ENCODE assay signal across 8 cellular contexts in genomic region chr10:119892188-119893065, GRCh38. TPM values are rescaled to one million over a fixed set of nuclear protein-coding genes. Genes with fewer than 3 reads are reported as not detected.
DNase-seq lines count a peak whose midpoint lies in the region; ATAC-seq and TF ChIP-seq lines count a peak whose summit lies in the region.

TSS of gene SEC23IP (plus strand) at chr10:119892730. CDS start at chr10:119892783, 53 bp downstream.

- peaks cover 2% of the 10 kb centered on the region for H3K9me3 Mint-ChIP-seq in activated naive CD8-positive, alpha-beta T cell treated with anti-CD3 and anti-CD28 coated beads, Interleukin-2, amount 10 ng/mL, durations not matched to agents 7 days and 5 days
- H3K9me3 Mint-ChIP-seq in glutamatergic neuron (ENCODE audit: unreplicated experiment) (peaks cover 5% of the 10 kb centered on the region), osteocyte (ENCODE audit: unreplicated experiment) (no peaks in the 10 kb centered on the region)

- peaks cover 6% of the 10 kb centered on the region; the same call in 1 of the 2 replicates for H3F3A ChIP-seq in SU-DHL-6 (ENCODE audit: insufficient read depth)

- TF ChIP-seq POLR2A in GM10847 (IDR thresholded peaks at IDR 0.05; ENCODE audit: extremely low read depth, insufficient read length) = peak; percentile 85

- peak within 1 kb of the TSS; percentile 99 for H3K4me2 ChIP-seq in SU-DHL-6 (ENCODE audit: low read depth, low read length, poor library complexity, severe bottlenecking)

- POLR2A ChIA-PET in activated naive CD8-positive, alpha-beta T cell treated with anti-CD3 and anti-CD28 coated beads, Interleukin-2, amount 10 ng/mL, durations not matched to agents 7 days and 5 days (lab: Charles Lee) = interaction anchor here (1.2 to 5.3 kb wide), 4 partner anchors 12 to 166 kb away, joined by 4 to 61 read pairs (median 8); partner anchors contain the start of genes INPP5F and MCMBP

- DNase-seq in NCI-H128 (lab: John Stamatoyannopoulos, UW; ENCODE audit: unreplicated experiment) (peak; percentile 75), glutamatergic neuron (peak; percentile 95), osteocyte (ENCODE audit: extremely low spot score, unreplicated experiment) (peak; percentile 98)
- DNase-seq in activated naive CD8-positive, alpha-beta T cell treated with anti-CD3 and anti-CD28 coated beads, Interleukin-2, amount 10 ng/mL, durations not matched to agents 7 days and 5 days = peak; percentile 89

- peaks cover 4% of the 10 kb centered on the region for H3K27me3 Mint-ChIP-seq in activated naive CD8-positive, alpha-beta T cell treated with anti-CD3 and anti-CD28 coated beads, Interleukin-2, amount 10 ng/mL, durations not matched to agents 7 days and 5 days
- H3K27me3 Mint-ChIP-seq in glutamatergic neuron (ENCODE audit: unreplicated experiment) (peaks cover 6% of the 10 kb centered on the region), osteocyte (ENCODE audit: unreplicated experiment) (no peaks in the 10 kb centered on the region)

- no peaks in the 10 kb centered on the region for H3K9me2 ChIP-seq in SU-DHL-6 (replicated peaks; ENCODE audit: insufficient read depth, low read length)

- no peak for TF ChIP-seq CTCF in SU-DHL-6 (IDR thresholded peaks at IDR 0.05; ENCODE audit: insufficient read depth, low read length, poor library complexity, severe bottlenecking)
- TF ChIP-seq CTCF in glutamatergic neuron (IDR thresholded peaks at IDR 0.05; ENCODE audit: partially characterized antibody, unreplicated experiment) = no peak
- TF ChIP-seq CTCF in osteocyte (IDR thresholded peaks at IDR 0.05) = no peak

- peak within 1 kb of the TSS; percentile 95 for H3K9ac ChIP-seq in SU-DHL-6 (ENCODE audit: low read length)

- peaks cover 6% of the 10 kb centered on the region; the same call in 1 of the 2 replicates for H3K9me3 ChIP-seq in SU-DHL-6 (ENCODE audit: insufficient read depth, low read length)
- H3K9me3 ChIP-seq in thymus (ENCODE audit: control insufficient read depth) = no peaks in the 10 kb centered on the region

- peak within 1 kb of the TSS; percentile 94 for H3K27ac Mint-ChIP-seq in activated naive CD8-positive, alpha-beta T cell treated with anti-CD3 and anti-CD28 coated beads, Interleukin-2, amount 10 ng/mL, durations not matched to agents 7 days and 5 days
- H3K27ac Mint-ChIP-seq in glutamatergic neuron (ENCODE audit: unreplicated experiment) (peak within 1 kb of the TSS; percentile 98), osteocyte (ENCODE audit: unreplicated experiment) (peak within 1 kb of the TSS; percentile 98)

- peaks cover 4% of the 10 kb centered on the region; the same call in 1 of the 2 replicates for H4K20me1 ChIP-seq in SU-DHL-6 (ENCODE audit: low read depth, low read length)

- peaks cover 55% of the 10 kb centered on the region for H3K79me2 ChIP-seq in SU-DHL-6 (ENCODE audit: insufficient read depth, low read length)

- H3K36me3 ChIP-seq in SU-DHL-6 (ENCODE audit: low read length) = no peaks in the 10 kb centered on the region
- no peaks in the 10 kb centered on the region for H3K36me3 ChIP-seq in thymus (ENCODE audit: control insufficient read depth, insufficient read depth)

- ATAC-seq in HG02678 (IDR thresholded peaks at IDR 0.05; ENCODE audit: unreplicated experiment) = peak; percentile 99
- ATAC-seq in activated naive CD8-positive, alpha-beta T cell treated with anti-CD3 and anti-CD28 coated beads, Interleukin-2, amount 10 ng/mL, durations not matched to agents 7 days and 5 days (ENCODE audit: low read depth) = peak; percentile 99

- peaks cover 12% of the 10 kb centered on the region for H3K4me1 ChIP-seq in thymus (ENCODE audit: control insufficient read depth, insufficient read depth, low read length)

- H3K4me1 Mint-ChIP-seq in activated naive CD8-positive, alpha-beta T cell treated with anti-CD3 and anti-CD28 coated beads, Interleukin-2, amount 10 ng/mL, durations not matched to agents 7 days and 5 days = peaks cover 32% of the 10 kb centered on the region
- H3K4me1 Mint-ChIP-seq in glutamatergic neuron (ENCODE audit: low read depth, unreplicated experiment) (peaks cover 9% of the 10 kb centered on the region), osteocyte (ENCODE audit: unreplicated experiment) (peaks cover 42% of the 10 kb centered on the region)

- peak within 1 kb of the TSS; percentile 94 for H2AFZ ChIP-seq in SU-DHL-6 (ENCODE audit: low read depth, low read length, severe bottlenecking)

- H3K27ac ChIP-seq in SU-DHL-6 (ENCODE audit: low read depth, low read length) (peak within 1 kb of the TSS; percentile 55), thymus (ENCODE audit: low read depth) (peak within 1 kb of the TSS; percentile 88)

- H3K4me3 ChIP-seq in SU-DHL-6 (ENCODE audit: insufficient read depth, low read length, poor library complexity, severe bottlenecking) (peak within 1 kb of the TSS; percentile 97), thymus (ENCODE audit: low read length) (peak within 1 kb of the TSS; percentile 77)

- H3K36me3 Mint-ChIP-seq in activated naive CD8-positive, alpha-beta T cell treated with anti-CD3 and anti-CD28 coated beads, Interleukin-2, amount 10 ng/mL, durations not matched to agents 7 days and 5 days = peaks cover 3% of the 10 kb centered on the region
- H3K36me3 Mint-ChIP-seq in glutamatergic neuron (ENCODE audit: unreplicated experiment) (peaks cover 6% of the 10 kb centered on the region), osteocyte (ENCODE audit: unreplicated experiment) (no peaks in the 10 kb centered on the region)

- H3K27me3 ChIP-seq in SU-DHL-6 (ENCODE audit: low read length) (no peaks in the 10 kb centered on the region), thymus (ENCODE audit: control insufficient read depth, insufficient read depth) (no peaks in the 10 kb centered on the region)

- under 1% methylated on average over 61 of the region's 61 CpGs for WGBS in thymus

- peak within 1 kb of the TSS; percentile 99 for H3K4me3 Mint-ChIP-seq in activated naive CD8-positive, alpha-beta T cell treated with anti-CD3 and anti-CD28 coated beads, Interleukin-2, amount 10 ng/mL, durations not matched to agents 7 days and 5 days
- peak within 1 kb of the TSS; percentile 97 for H3K4me3 Mint-ChIP-seq in glutamatergic neuron (ENCODE audit: unreplicated experiment)
- peak within 1 kb of the TSS; percentile 97 for H3K4me3 Mint-ChIP-seq in osteocyte (ENCODE audit: unreplicated experiment)

RNA-seq across cellular contexts. Expression of gene SEC23IP, which starts in this region (rescaled TPM):
- total RNA-seq in activated naive CD8-positive, alpha-beta T cell treated with anti-CD3 and anti-CD28 coated beads, Interleukin-2, amount 10 ng/mL, durations not matched to agents 7 days and 5 days = 10 to 100 TPM; 50.5 to 64.2 TPM
- total RNA-seq in glutamatergic neuron (ENCODE audit: unreplicated experiment) (65.0 TPM), osteocyte (64.6 and 78.9 TPM in 2 replicates)
- polyA plus RNA-seq in thymus = 14.1 TPM

Comparison
In these comparisons a context has a peak if more than half of its experiments do, and no peak if none do; other contexts are left out.
1. Peak in every context shown above with its lines: DNase-seq, ATAC-seq, H3K4me3 ChIP-seq and H3K27ac ChIP-seq.